Comparison of ENCODE assay signal across 1 cellular context in genomic region chr9:129139993-129140396, GRCh38.
A peak's percentile ranks its signal among the peaks of the same experiment; 100 is the strongest.
TF ChIP-seq lines count a peak whose summit lies in the region.

No MANE protein-coding gene starts in this region.

TF ChIP-seq in IMR-90, 13 proteins besides CTCF, POLR2A, EP300 and RAD21 (continued from another document):
- TF ChIP-seq, protein P1, sequence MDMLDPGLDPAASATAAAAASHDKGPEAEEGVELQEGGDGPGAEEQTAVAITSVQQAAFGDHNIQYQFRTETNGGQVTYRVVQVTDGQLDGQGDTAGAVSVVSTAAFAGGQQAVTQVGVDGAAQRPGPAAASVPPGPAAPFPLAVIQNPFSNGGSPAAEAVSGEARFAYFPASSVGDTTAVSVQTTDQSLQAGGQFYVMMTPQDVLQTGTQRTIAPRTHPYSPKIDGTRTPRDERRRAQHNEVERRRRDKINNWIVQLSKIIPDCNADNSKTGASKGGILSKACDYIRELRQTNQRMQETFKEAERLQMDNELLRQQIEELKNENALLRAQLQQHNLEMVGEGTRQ (IDR thresholded peaks at IDR 0.05; ENCODE audit: low read depth, low read length): no peak
- TF ChIP-seq RCOR1 (IDR thresholded peaks at IDR 0.05; ENCODE audit: insufficient replicate concordance, low read length) (peak; percentile 64), BHLHE40 (IDR thresholded peaks at IDR 0.05; ENCODE audit: low read depth, low read length) (no peak; the same call in 1 of the 2 replicates), NFE2L2 (IDR thresholded peaks at IDR 0.05; ENCODE audit: low read depth, low read length) (peak; percentile 43; the same call in 1 of the 2 replicates), RFX5 (IDR thresholded peaks at IDR 0.05; ENCODE audit: low read depth, low read length) (no peak), CHD1 (IDR thresholded peaks at IDR 0.05; ENCODE audit: low read depth, low read length) (0 out of 2 replicates have a peak, but pooled peaks have one; percentile 83), CEBPB (IDR thresholded peaks at IDR 0.05; ENCODE audit: low read depth, low read length) (no peak), MAFK (IDR thresholded peaks at IDR 0.05; ENCODE audit: low read depth, low read length) (peak; percentile 8; the same call in 1 of the 2 replicates), FOS (IDR thresholded peaks at IDR 0.05; ENCODE audit: low read depth, low read length) (peak; percentile 95), SMC3 (IDR thresholded peaks at IDR 0.05; ENCODE audit: low read depth, low read length) (peak; percentile 46)
